22 cellular contexts compared by ENCODE assay signal in the genomic region with DNA sequence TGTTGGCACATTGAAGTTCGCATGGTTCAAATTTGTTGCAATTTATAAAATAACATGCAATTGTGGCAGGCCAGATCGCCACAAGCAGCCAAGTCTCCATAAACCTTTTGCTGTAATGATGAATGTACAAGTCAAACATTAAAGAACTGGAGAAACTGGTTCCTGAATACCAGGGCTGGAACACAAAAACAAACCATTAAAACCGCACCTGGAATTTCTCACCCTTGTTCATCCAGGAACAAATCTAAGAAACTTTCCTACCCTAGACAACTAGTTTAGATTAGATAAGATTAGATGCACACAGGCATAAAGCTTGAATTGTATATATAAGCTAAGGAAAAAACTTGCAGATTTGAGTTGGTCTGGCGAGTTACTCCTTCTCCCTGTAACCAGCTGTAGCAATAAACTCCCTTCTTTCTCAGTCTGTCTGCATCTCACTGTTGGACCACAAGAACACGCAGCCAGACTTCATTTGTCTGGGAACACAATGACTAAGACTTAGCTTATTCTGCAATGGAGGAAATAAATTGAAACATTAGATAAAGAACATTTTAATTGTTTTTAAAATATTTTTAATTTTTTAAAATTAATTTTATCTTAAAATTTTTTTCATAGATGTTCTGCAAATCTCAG.
DNase-seq lines count a peak whose midpoint lies in the region; ATAC-seq and TF ChIP-seq lines count a peak whose summit lies in the region.
"Had no signal": no experiment of that assay in that cellular context is flagged by ENCODE, and none has a peak within 500 bp of the region (broad histone marks: within the 10 kb centered on the region; RNA-seq: fewer than 3 reads in every experiment).

No MANE protein-coding gene starts in this region.

- CTCF ChIA-PET in Caco-2 (lab: Charles Lee), result no interaction called here

- H3K36me3 Mint-ChIP-seq in Caco-2 (ENCODE audit: insufficient read depth, unreplicated experiment) (no peaks in the 10 kb centered on the region), nephron (ENCODE audit: low read depth) (no peaks in the 10 kb centered on the region)
- H3K36me3 Mint-ChIP-seq: activated naive CD8-positive, alpha-beta T cell; CD4-positive, CD25-positive, alpha-beta regulatory T cell; neural progenitor cell had no signal

- H3K27ac Mint-ChIP-seq in Caco-2 (ENCODE audit: unreplicated experiment), result no peak overlapping the region
- H3K27ac Mint-ChIP-seq in nephron, result peak overlapping the region in 2 of 3 experiments; percentile 47 to 91
- H3K27ac Mint-ChIP-seq: activated naive CD8-positive, alpha-beta T cell; activated T-cell treated with anti-CD3 and anti-CD28 coated beads, Interleukin-2, amount 50 U/mL, for 72 hours; CD4-positive, CD25-positive, alpha-beta regulatory T cell; neural progenitor cell had no signal

- DNase-seq in Caco-2 (peak; percentile 56 to 57), NCI-H1048 (lab: John Stamatoyannopoulos, UW) (peak; percentile 13), epithelial cell of prostate (ENCODE audit: low read depth, low spot score) (peak; percentile 74), DMS79 treated with DMSO at 0.1 percent for 48 hours (lab: John Stamatoyannopoulos, UW) (no peak), upper lobe of left lung (no peak)
- DNase-seq in stimulated activated CD4-positive, alpha-beta T cell treated with anti-CD3 and anti-CD28 coated beads, Interleukin-4, amount 100 ng/mL, for 24 hours, result no peak
- DNase-seq in activated effector memory CD4-positive, alpha-beta T cell treated with Interleukin-2 at 50 U/mL for 16 hours, result no peak
- DNase-seq: activated T-cell treated with anti-CD3 and anti-CD28 coated beads, Interleukin-2, amount 50 U/mL, for 72 hours; CD4-positive, CD25-positive, alpha-beta regulatory T cell; cortex of kidney; hypothalamus; kidney glomerular epithelial cell; NCI-H1930; NCI-H524; SJCRH30; stimulated activated CD4-positive, alpha-beta T cell treated with anti-CD3 and anti-CD28 coated beads, Interleukin-15, amount 100 ng/mL, for 24 hours; T-helper 2 cell; testis had no signal

- H3K9me3 Mint-ChIP-seq in Caco-2 (ENCODE audit: unreplicated experiment), result no peaks in the 10 kb centered on the region
- H3K9me3 Mint-ChIP-seq in nephron, result no peaks in the 10 kb centered on the region
- H3K9me3 Mint-ChIP-seq: neural progenitor cell had no signal

- peak overlapping the region; percentile 80 for H3K27ac ChIP-seq in epithelial cell of prostate
- H3K27ac ChIP-seq in upper lobe of left lung, result no peak overlapping the region
- H3K27ac ChIP-seq: neural progenitor cell, SJCRH30, testis had no signal

- peaks cover 8% of the 10 kb centered on the region for H3K4me1 Mint-ChIP-seq in Caco-2 (ENCODE audit: low read depth, unreplicated experiment)
- peaks cover under 1% of the 10 kb centered on the region for H3K4me1 Mint-ChIP-seq in nephron
- H3K4me1 Mint-ChIP-seq: CD4-positive, CD25-positive, alpha-beta regulatory T cell; neural progenitor cell had no signal

- TF ChIP-seq CTCF in Caco-2 (IDR thresholded peaks at IDR 0.05; ENCODE audit: insufficient read depth in 1 of 2, low read depth in 1 of 2, low read length in 1 of 2, severe bottlenecking in 1 of 2, unreplicated experiment in 1 of 2) (no peak), nephron (IDR thresholded peaks at IDR 0.05; ENCODE audit: unreplicated experiment in 3 of 3) (no peak), upper lobe of left lung (IDR thresholded peaks at IDR 0.05) (no peak)

- H3K27me3 Mint-ChIP-seq in Caco-2 (ENCODE audit: insufficient read depth, unreplicated experiment) (peaks cover 2% of the 10 kb centered on the region), nephron (ENCODE audit: low read depth) (no peaks in the 10 kb centered on the region)
- H3K27me3 Mint-ChIP-seq: activated naive CD8-positive, alpha-beta T cell; CD4-positive, CD25-positive, alpha-beta regulatory T cell had no signal

- no peaks in the 10 kb centered on the region for H3K36me3 ChIP-seq in Caco-2 (ENCODE audit: control insufficient read depth, insufficient read depth, low read length)
- no peaks in the 10 kb centered on the region for H3K36me3 ChIP-seq in upper lobe of left lung
- H3K36me3 ChIP-seq: neural progenitor cell, SJCRH30 had no signal

- no peak for TF ChIP-seq POLR2A in upper lobe of left lung (IDR thresholded peaks at IDR 0.05)

- H3K4me1 ChIP-seq in Caco-2 (peaks cover 19% of the 10 kb centered on the region), upper lobe of left lung (no peaks in the 10 kb centered on the region)
- H3K4me1 ChIP-seq: neural progenitor cell, SJCRH30, testis had no signal

- H3K27me3 ChIP-seq in Caco-2 (replicated peaks; ENCODE audit: control insufficient read depth, insufficient read depth, low read length) (no peaks in the 10 kb centered on the region), upper lobe of left lung (no peaks in the 10 kb centered on the region)
- H3K27me3 ChIP-seq: neural progenitor cell, SJCRH30, testis had no signal

- POLR2A ChIA-PET in Caco-2 (lab: Charles Lee), result no interaction called here

- H3K9me3 ChIP-seq in Caco-2 (no peaks in the 10 kb centered on the region), upper lobe of left lung (no peaks in the 10 kb centered on the region)
- H3K9me3 ChIP-seq: SJCRH30, testis had no signal

- no TSS peak for BruUV-seq in Caco-2 (replicated peaks; lab: Mats Ljungman, UMichigan)

- WGBS in upper lobe of left lung, 2 donors, result 63 to 74% methylated on average over 5 of the region's 5 CpGs

- H3K4me3 Mint-ChIP-seq in Caco-2 (ENCODE audit: unreplicated experiment), result peak overlapping the region; percentile 33
- no peak overlapping the region for H3K4me3 Mint-ChIP-seq in nephron
- H3K4me3 Mint-ChIP-seq: activated naive CD8-positive, alpha-beta T cell; activated T-cell treated with anti-CD3 and anti-CD28 coated beads, Interleukin-2, amount 50 U/mL, for 72 hours; CD4-positive, CD25-positive, alpha-beta regulatory T cell; neural progenitor cell had no signal

- intact Hi-C loops in Caco-2 (cut with micrococcal nuclease; ENCODE audit: unreplicated experiment), result loop anchor here (1.0 kb wide), 1 partner anchor 18 kb away; no protein-coding TSS in a partner anchor

- no peak for ATAC-seq in upper lobe of left lung (ENCODE audit: low FRiP score in 2 of 2)
- ATAC-seq: activated T-cell treated with anti-CD3 and anti-CD28 coated beads, Interleukin-2, amount 50 U/mL, for 72 hours; K562 had no signal

- TF ChIP-seq EP300 in upper lobe of left lung (IDR thresholded peaks at IDR 0.05), result no peak

- H3K4me3 ChIP-seq in Caco-2 (ENCODE audit: low read depth, low read length) (no peak overlapping the region), upper lobe of left lung (no peak overlapping the region)
- H3K4me3 ChIP-seq: K562, neural progenitor cell, SJCRH30, testis had no signal

Comparison
In these comparisons a context has a peak if more than half of its experiments do, and no peak if none do; other contexts are left out.
1. DNase-seq: peak in Caco-2 (2 of 2), NCI-H1048 (single experiment) and epithelial cell of prostate (single experiment); none in DMS79 treated with DMSO at 0.1 percent for 48 hours (single experiment), stimulated activated CD4-positive, alpha-beta T cell treated with anti-CD3 and anti-CD28 coated beads, Interleukin-4, amount 100 ng/mL, for 24 hours (single experiment), upper lobe of left lung (0 of 2) and activated effector memory CD4-positive, alpha-beta T cell treated with Interleukin-2 at 50 U/mL for 16 hours (single experiment).